11 cellular contexts compared by ENCODE assay signal in genomic region chr20:54556406-54556805, GRCh38.
"Had no signal": no experiment of that assay in that cellular context is flagged by ENCODE, and none has a peak within 500 bp of the region (broad histone marks: within the 10 kb centered on the region; RNA-seq: fewer than 3 reads in every experiment).

No MANE protein-coding gene starts in this region.

- H3K9me3 ChIP-seq: HAP-1 had no signal

- H3K36me3 ChIP-seq: HAP-1 had no signal

- H2AFZ ChIP-seq: GM23248, GM23338 had no signal

- H3K27ac ChIP-seq: GM23248 had no signal

- H3K4me2 ChIP-seq: GM23338 had no signal

- H3K4me3 ChIP-seq: GM23248, GM23338, HAP-1 had no signal

- ATAC-seq: GM23338, HCT116 had no signal

- H3K9ac ChIP-seq: GM23248 had no signal

- DNase-seq: GM23248, GOT3, H7, H9, HCEC 1CT, HFFc6 had no signal

- H3K4me1 ChIP-seq: HAP-1 had no signal

- FAIRE-seq: H1, H54 had no signal
